ENCODE assay signal across 10 cellular contexts in genomic region chr14:101114726-101115481, GRCh38.
"Had no signal": no experiment of that assay in that cellular context is flagged by ENCODE, and none has a peak within 500 bp of the region (broad histone marks: within the 10 kb centered on the region; RNA-seq: fewer than 3 reads in every experiment).

No MANE protein-coding gene starts in this region.

- H3K9me3 Mint-ChIP-seq: activated naive CD8-positive, alpha-beta T cell treated with anti-CD3 and anti-CD28 coated beads, Interleukin-2, amount 10 ng/mL, durations not matched to agents 7 days and 5 days; activated T-helper 2 cell treated with anti-CD3 and anti-CD28 coated beads, Interferon-gamma antibody, Interleukin-2, Interleukin-4, amounts not matched to agents 10 μg/mL and 5 μg/mL and 100 μg/mL, durations not matched to agents 14 hours and 24 hours and 36 hours; T-helper 2 cell treated with Interferon-gamma antibody and Interleukin-4, amounts not matched to agents 5 μg/mL and 100 μg/mL, for 36 hours had no signal

- ATAC-seq: activated CD4-positive, CD25-positive, alpha-beta regulatory T cell treated with anti-CD3 and anti-CD28 coated beads, Interleukin-2, amount 50 U/mL, for 24 hours had no signal

- DNase-seq: activated CD4-positive, alpha-beta T cell treated with anti-CD3 and anti-CD28 coated beads, Interleukin-2, amount 50 U/mL, for 48 hours; activated naive CD8-positive, alpha-beta T cell treated with anti-CD3 and anti-CD28 coated beads, Interleukin-2, amount 10 ng/mL, durations not matched to agents 7 days and 5 days; anterior cingulate cortex; hypothalamus; SJCRH30; stimulated activated naive CD4-positive, alpha-beta T cell; SW 1271 had no signal

- H3K36me3 Mint-ChIP-seq: activated naive CD8-positive, alpha-beta T cell treated with anti-CD3 and anti-CD28 coated beads, Interleukin-2, amount 10 ng/mL, durations not matched to agents 7 days and 5 days had no signal

- H3K27ac Mint-ChIP-seq: activated naive CD8-positive, alpha-beta T cell treated with anti-CD3 and anti-CD28 coated beads, Interleukin-2, amount 10 ng/mL, durations not matched to agents 7 days and 5 days; activated T-helper 2 cell treated with anti-CD3 and anti-CD28 coated beads, Interferon-gamma antibody, Interleukin-2, Interleukin-4, amounts not matched to agents 10 μg/mL and 5 μg/mL and 100 μg/mL, durations not matched to agents 14 hours and 24 hours and 36 hours; T-helper 2 cell treated with Interferon-gamma antibody and Interleukin-4, amounts not matched to agents 5 μg/mL and 100 μg/mL, for 36 hours had no signal

- H3K4me3 Mint-ChIP-seq: activated naive CD8-positive, alpha-beta T cell treated with anti-CD3 and anti-CD28 coated beads, Interleukin-2, amount 10 ng/mL, durations not matched to agents 7 days and 5 days; T-helper 2 cell treated with Interferon-gamma antibody and Interleukin-4, amounts not matched to agents 5 μg/mL and 100 μg/mL, for 36 hours had no signal
